24 cellular contexts compared by ENCODE assay signal in genomic region chr1:204741440-204741839, GRCh38. TPM values are rescaled to one million over a fixed set of nuclear protein-coding genes. Genes with fewer than 3 reads are reported as not detected.
"Had no signal": no experiment of that assay in that cellular context is flagged by ENCODE, and none has a peak within 500 bp of the region (broad histone marks: within the 10 kb centered on the region; RNA-seq: fewer than 3 reads in every experiment).

No MANE protein-coding gene starts in this region.

- H3K4me3 ChIP-seq: SJSA1, SK-N-MC had no signal

- H3K27ac ChIP-seq: SJSA1, SK-N-MC had no signal

- DNase-seq: KBM-7, MV-4-11, NCI-H1048, NCI-H1105, NCI-H1417, NCI-H1436 treated with DMSO at 0.1 percent for 48 hours, NCI-H1694, NCI-H187 treated with DMSO at 0.1 percent for 48 hours, NCI-H2029 treated with DMSO at 0.1 percent for 48 hours, NCI-H2171 treated with DMSO at 0.1 percent for 48 hours, NCI-H345, NCI-H446 treated with DMSO at 0.1 percent for 48 hours, NCI-H510A treated with DMSO at 0.1 percent for 48 hours, NCI-H526, Right ventricle myocardium superior, RPMI8226, SIG-M5 had no signal

- H3K9me3 ChIP-seq: SJSA1 had no signal

- H3K4me1 ChIP-seq: SJSA1 had no signal

- FAIRE-seq: RCC 7860 had no signal

- H3K36me3 ChIP-seq: SJSA1 had no signal

RNA-seq across cellular contexts. Expression of gene LRRN2, which starts 55.9 kb away (rescaled TPM):
- total RNA-seq: HT-29, LHCN-M2, MCF 10A, SJSA1 had no signal
- polyA plus RNA-seq: IgD-negative memory B cell had no signal
